Comparison of ENCODE assay signal across 1 cellular context in the genomic region with DNA sequence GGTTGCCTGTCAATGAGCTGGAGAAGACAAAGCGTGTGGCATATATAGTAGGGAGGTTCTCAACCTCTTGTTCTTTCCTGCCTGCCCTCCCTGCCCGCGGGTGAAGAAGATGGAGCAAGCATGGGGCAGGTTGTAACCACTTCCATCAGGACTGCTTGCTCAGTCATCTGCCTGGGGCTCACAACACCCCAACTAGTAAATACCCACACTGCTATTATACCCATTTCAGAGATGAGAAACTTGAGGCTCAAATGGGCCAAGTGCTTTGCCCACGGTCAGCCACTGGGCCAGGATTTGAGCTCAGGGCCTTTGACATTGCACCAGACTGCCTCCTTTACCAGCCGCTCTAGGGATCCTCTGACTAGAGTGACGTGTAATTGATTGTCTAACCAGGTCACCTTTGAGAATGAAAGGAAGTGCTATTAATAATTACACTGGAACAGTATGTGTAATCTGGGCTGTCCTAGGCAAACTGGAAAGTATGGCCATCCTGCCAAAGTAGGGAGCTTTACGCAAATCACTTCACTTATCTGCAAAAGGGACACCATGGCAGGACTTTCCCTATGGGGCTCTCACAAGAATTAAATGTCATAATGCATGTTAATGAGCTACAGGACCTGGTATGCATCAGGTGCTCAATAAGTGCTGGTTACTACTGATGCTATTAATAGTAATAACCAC.
TF ChIP-seq lines count a peak whose summit lies in the region.

No MANE protein-coding gene starts in this region.

TF ChIP-seq in A549, 52 proteins besides CTCF, POLR2A, EP300 and RAD21:
- TF ChIP-seq FOSL2 (IDR thresholded peaks at IDR 0.05) = no peak
- TF ChIP-seq FOSL2 (CRISPR knock-in tag; IDR thresholded peaks at IDR 0.05) = no peak
- TF ChIP-seq CHD4 (IDR thresholded peaks at IDR 0.05; ENCODE audit: borderline replicate concordance) = 0 out of 2 replicates have a peak, but pooled peaks have one; percentile 39
- TF ChIP-seq KDM1A (IDR thresholded peaks at IDR 0.05; ENCODE audit: low read depth) = peak; percentile 74; the same call in 1 of the 2 replicates
